Comparison of ENCODE assay signal across 2 cellular contexts in genomic region chr5:140413230-140413629, GRCh38.
TF ChIP-seq lines count a peak whose summit lies in the region.

No MANE protein-coding gene starts in this region.

TF ChIP-seq in HEK293, 187 proteins besides CTCF, POLR2A, EP300 and RAD21:
- TF ChIP-seq ZNF518A (tag by site-specific recombination; conservative IDR thresholded peaks at IDR 0.05; ENCODE audit: low read depth) (no peak), PRDM6 (tag by site-specific recombination; IDR thresholded peaks at IDR 0.05) (peak; percentile 27; the same call in 1 of the 2 replicates)
TF ChIP-seq in HEK293: peak in this region for 1.

TF ChIP-seq in GM12878, 131 proteins besides CTCF, POLR2A, EP300 and RAD21:
- TF ChIP-seq ZNF217 (IDR thresholded peaks at IDR 0.05): no peak
- TF ChIP-seq POLR2AphosphoS2 (IDR thresholded peaks at IDR 0.05; ENCODE audit: low read depth, low read length): no peak
- no peak for TF ChIP-seq FOXK2 (IDR thresholded peaks at IDR 0.05)
- TF ChIP-seq CREB1 (IDR thresholded peaks at IDR 0.05; ENCODE audit: low read depth): no peak
- no peak for TF ChIP-seq ZNF207 (IDR thresholded peaks at IDR 0.05; ENCODE audit: borderline replicate concordance)
- no peak for TF ChIP-seq SREBF2 (IDR thresholded peaks at IDR 0.05; ENCODE audit: low read length)
- TF ChIP-seq EZH2 (IDR thresholded peaks at IDR 0.05; ENCODE audit: borderline replicate concordance, control insufficient read depth, low read depth, low read length): no peak
- TF ChIP-seq SP1 (IDR thresholded peaks at IDR 0.05; ENCODE audit: low read depth, low read length): no peak
- TF ChIP-seq TCF12 (IDR thresholded peaks at IDR 0.05; ENCODE audit: low read depth, low read length): no peak
- no peak for TF ChIP-seq CEBPZ (IDR thresholded peaks at IDR 0.05; ENCODE audit: low read depth, low read length)
- no peak for TF ChIP-seq HCFC1 (IDR thresholded peaks at IDR 0.05; ENCODE audit: low read length)
- TF ChIP-seq TBL1XR1 (IDR thresholded peaks at IDR 0.05; ENCODE audit: low read depth, low read length): no peak
- TF ChIP-seq NBN (IDR thresholded peaks at IDR 0.05): no peak
